Comparison of ENCODE assay signal across 9 cellular contexts in the genomic region with DNA sequence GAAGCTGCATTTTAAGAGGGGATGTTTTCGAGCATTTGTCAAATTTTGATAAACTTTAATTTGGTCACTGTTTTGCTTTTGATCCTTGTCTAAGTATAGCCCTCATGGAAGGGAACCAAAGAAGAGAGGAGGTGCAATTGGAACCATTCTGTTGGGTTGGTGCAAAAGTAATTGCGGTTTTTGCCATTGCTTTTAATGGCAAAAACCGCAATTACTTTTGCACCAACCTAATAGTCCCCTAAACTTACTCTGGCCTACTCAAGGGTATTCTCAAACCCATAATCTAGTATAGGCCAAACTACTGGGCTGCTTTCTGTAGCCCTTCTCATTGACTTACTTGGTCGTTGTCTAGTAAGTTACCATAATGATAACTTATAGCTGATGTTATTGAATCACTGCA.
"Had no signal": no experiment of that assay in that cellular context is flagged by ENCODE, and none has a peak within 500 bp of the region (broad histone marks: within the 10 kb centered on the region; RNA-seq: fewer than 3 reads in every experiment).

No MANE protein-coding gene starts in this region.

- H3K27ac ChIP-seq: GM23248, HL-60, KMS-11 had no signal

- H3K4me1 ChIP-seq: HAP-1 had no signal

- H3K4me2 ChIP-seq: KMS-11 had no signal

- DNase-seq: GM23248, GOT3, H7, Karpas-422, KBM-7 had no signal

- H3K9me3 ChIP-seq: HAP-1 had no signal

- H2AFZ ChIP-seq: GM23248 had no signal

- H3K9ac ChIP-seq: GM23248, KMS-11 had no signal

- ATAC-seq: HCT116 had no signal

- H3K36me3 ChIP-seq: HAP-1 had no signal

- H3K4me3 ChIP-seq: GM23248, HAP-1 had no signal
